18 cellular contexts compared by ENCODE assay signal in genomic region chr17:14325618-14326167, GRCh38. TPM values are rescaled to one million over a fixed set of nuclear protein-coding genes. Genes with fewer than 3 reads are reported as not detected.
A peak's percentile ranks its signal among the peaks of the same experiment; 100 is the strongest.
DNase-seq lines count a peak whose midpoint lies in the region; TF ChIP-seq lines count a peak whose summit lies in the region.
"Had no signal": no experiment of that assay in that cellular context is flagged by ENCODE, and none has a peak within 500 bp of the region (broad histone marks: within the 10 kb centered on the region; RNA-seq: fewer than 3 reads in every experiment).

No MANE protein-coding gene starts in this region.

- no peaks in the 10 kb centered on the region for H3K9me3 Mint-ChIP-seq in activated naive CD8-positive, alpha-beta T cell (ENCODE audit: low read depth)
- H3K9me3 Mint-ChIP-seq in activated naive CD8-positive, alpha-beta T cell treated with anti-CD3 and anti-CD28 coated beads for 36 hours: peaks cover 2% of the 10 kb centered on the region
- H3K9me3 Mint-ChIP-seq in immature natural killer cell: no peaks in the 10 kb centered on the region
- no peaks in the 10 kb centered on the region for H3K9me3 Mint-ChIP-seq in progenitor cell of endocrine pancreas (ENCODE audit: low read depth)
- H3K9me3 Mint-ChIP-seq in nephron progenitor cell: no peaks in the 10 kb centered on the region

- TF ChIP-seq CTCF in progenitor cell of endocrine pancreas (IDR thresholded peaks at IDR 0.05; ENCODE audit: unreplicated experiment) (no peak), nephron progenitor cell (IDR thresholded peaks at IDR 0.05) (no peak)

- H3K4me1 Mint-ChIP-seq in activated naive CD8-positive, alpha-beta T cell (ENCODE audit: low read depth): peaks cover 88% of the 10 kb centered on the region
- peaks cover 53% of the 10 kb centered on the region for H3K4me1 Mint-ChIP-seq in activated naive CD8-positive, alpha-beta T cell treated with anti-CD3 and anti-CD28 coated beads for 36 hours
- H3K4me1 Mint-ChIP-seq in immature natural killer cell (peaks cover 65 to 95% of the 10 kb centered on the region in 2 donors), progenitor cell of endocrine pancreas (ENCODE audit: low read depth) (peaks cover 49% of the 10 kb centered on the region), nephron progenitor cell (peaks cover 94% of the 10 kb centered on the region)

- H3K27ac Mint-ChIP-seq in activated naive CD8-positive, alpha-beta T cell: peak overlapping the region; percentile 56
- H3K27ac Mint-ChIP-seq in activated naive CD8-positive, alpha-beta T cell treated with anti-CD3 and anti-CD28 coated beads for 36 hours: no peak overlapping the region
- H3K27ac Mint-ChIP-seq in immature natural killer cell: peak overlapping the region in 5 of 6 donors; percentile 0 to 89 (median 24)
- H3K27ac Mint-ChIP-seq in progenitor cell of endocrine pancreas: peak overlapping the region; percentile 31
- H3K27ac Mint-ChIP-seq in nephron progenitor cell: no peak overlapping the region

- peaks cover 10% of the 10 kb centered on the region for H3K36me3 Mint-ChIP-seq in activated naive CD8-positive, alpha-beta T cell
- H3K36me3 Mint-ChIP-seq in activated naive CD8-positive, alpha-beta T cell treated with anti-CD3 and anti-CD28 coated beads for 36 hours: peaks cover 19% of the 10 kb centered on the region
- peaks cover 0 to 3% (median 0%) of the 10 kb centered on the region in 3 donors for H3K36me3 Mint-ChIP-seq in immature natural killer cell
- no peaks in the 10 kb centered on the region for H3K36me3 Mint-ChIP-seq in progenitor cell of endocrine pancreas (ENCODE audit: insufficient read depth)
- peaks cover 5% of the 10 kb centered on the region for H3K36me3 Mint-ChIP-seq in nephron progenitor cell (ENCODE audit: low read depth)

- no peak for DNase-seq in activated naive CD8-positive, alpha-beta T cell treated with anti-CD3 and anti-CD28 coated beads for 36 hours
- peak; percentile 50 for DNase-seq in NCI-H82 treated with DMSO at 0.1 percent for 48 hours (lab: John Stamatoyannopoulos, UW; ENCODE audit: unreplicated experiment)
- DNase-seq in immature natural killer cell: no peak
- DNase-seq in progenitor cell of endocrine pancreas (ENCODE audit: low spot score, unreplicated experiment): no peak
- no peak for DNase-seq in HEK293T (ENCODE audit: extremely low spot score)
- DNase-seq in nephron progenitor cell: no peak
- no peak for DNase-seq in NCI-H510A (lab: John Stamatoyannopoulos, UW)
- DNase-seq: AML-193, DMS 273 treated with DMSO at 0.1 percent for 48 hours, EL, HCEC 1CT, NCI-H146, NCI-H2227 treated with DMSO at 0.1 percent for 48 hours, NCI-H526, Peyer's patch, SIG-M5 had no signal

- CTCF ChIA-PET in HEK293T (lab: Yijun Ruan, JAX): no interaction called here

- no peaks in the 10 kb centered on the region for H3K27me3 Mint-ChIP-seq in activated naive CD8-positive, alpha-beta T cell
- H3K27me3 Mint-ChIP-seq in activated naive CD8-positive, alpha-beta T cell treated with anti-CD3 and anti-CD28 coated beads for 36 hours: no peaks in the 10 kb centered on the region
- H3K27me3 Mint-ChIP-seq in immature natural killer cell (ENCODE audit: low read depth in 3 of 3) (peaks cover 0 to 3% (median 2%) of the 10 kb centered on the region in 3 donors), progenitor cell of endocrine pancreas (no peaks in the 10 kb centered on the region), nephron progenitor cell (ENCODE audit: low read depth, poor library complexity) (no peaks in the 10 kb centered on the region)

- POLR2A ChIA-PET in HEK293T (lab: Yijun Ruan, JAX): no interaction called here

- no peak overlapping the region for H3K4me3 Mint-ChIP-seq in activated naive CD8-positive, alpha-beta T cell
- H3K4me3 Mint-ChIP-seq in activated naive CD8-positive, alpha-beta T cell treated with anti-CD3 and anti-CD28 coated beads for 36 hours: no peak overlapping the region
- no peak overlapping the region for H3K4me3 Mint-ChIP-seq in immature natural killer cell
- H3K4me3 Mint-ChIP-seq in progenitor cell of endocrine pancreas (ENCODE audit: low read depth): no peak overlapping the region
- no peak overlapping the region for H3K4me3 Mint-ChIP-seq in nephron progenitor cell

TF ChIP-seq in HEK293T, 16 proteins besides CTCF, POLR2A, EP300 and RAD21:
- TF ChIP-seq TARDBP (IDR thresholded peaks at IDR 0.05): no peak
- TF ChIP-seq LEF1 (IDR thresholded peaks at IDR 0.05; ENCODE audit: borderline replicate concordance): no peak
- TF ChIP-seq ELF4 (IDR thresholded peaks at IDR 0.05): no peak
- TF ChIP-seq ZNF384 (IDR thresholded peaks at IDR 0.05): no peak
- no peak for TF ChIP-seq HDGF (IDR thresholded peaks at IDR 0.05; ENCODE audit: borderline replicate concordance)
- TF ChIP-seq FOXA1 (IDR thresholded peaks at IDR 0.05): no peak
- no peak for TF ChIP-seq BHLHE40 (IDR thresholded peaks at IDR 0.05; ENCODE audit: borderline replicate concordance)
- no peak for TF ChIP-seq NFRKB (IDR thresholded peaks at IDR 0.05)
- TF ChIP-seq FOXK2 (IDR thresholded peaks at IDR 0.05): no peak
- no peak for TF ChIP-seq SP1 (IDR thresholded peaks at IDR 0.05)
- no peak for TF ChIP-seq ARNT (IDR thresholded peaks at IDR 0.05)
- no peak for TF ChIP-seq FOXM1 (IDR thresholded peaks at IDR 0.05; ENCODE audit: borderline replicate concordance)

RNA-seq across cellular contexts. Expression of gene HS3ST3B1, which starts 24.8 kb away (rescaled TPM):
- 1 to 10 TPM; 5.8 to 5.9 TPM for total RNA-seq in activated naive CD8-positive, alpha-beta T cell treated with anti-CD3 and anti-CD28 coated beads for 36 hours
- 10 to 100 TPM in 1 of 3 donors, 1 to 10 TPM in 2; 6.6 to 14.2 (median 9.0) TPM for polyA plus RNA-seq in immature natural killer cell
- 14.2 and 16.7 TPM in 2 replicates for total RNA-seq in progenitor cell of endocrine pancreas
- total RNA-seq: A673 had no signal

Comparison
In these comparisons a context has a peak if more than half of its experiments do, and no peak if none do; other contexts are left out.
1. H3K27ac Mint-ChIP-seq: peak in activated naive CD8-positive, alpha-beta T cell (single experiment), immature natural killer cell (5 of 6) and progenitor cell of endocrine pancreas (single experiment); none in activated naive CD8-positive, alpha-beta T cell treated with anti-CD3 and anti-CD28 coated beads for 36 hours (single experiment) and nephron progenitor cell (single experiment).